Comparison of ENCODE assay signal across 8 cellular contexts in the genomic region with DNA sequence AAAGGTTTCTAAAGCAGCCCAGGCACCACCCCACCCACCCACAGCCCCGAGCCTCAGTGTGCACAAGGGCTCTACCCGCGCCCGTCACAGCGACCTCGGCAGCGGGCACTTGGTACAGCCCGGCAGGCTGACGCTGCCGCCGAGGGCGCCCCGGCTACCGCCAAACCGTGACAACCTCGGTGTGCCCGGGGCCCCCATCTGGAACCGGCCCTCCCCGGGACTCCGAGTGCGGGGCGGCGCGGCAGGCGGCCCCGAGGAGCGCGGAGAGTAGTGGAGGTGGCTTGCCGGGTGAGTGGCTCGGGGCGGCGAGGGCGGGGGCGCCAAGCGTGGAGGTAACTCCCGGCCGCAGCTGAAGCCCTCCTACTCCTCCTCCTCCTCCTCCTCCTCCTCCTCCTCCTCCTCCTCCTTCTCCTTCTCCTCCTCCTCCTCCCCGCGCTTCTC. TPM values are rescaled to one million over a fixed set of nuclear protein-coding genes. Genes with fewer than 3 reads are reported as not detected.
DNase-seq lines count a peak whose midpoint lies in the region; ATAC-seq, FAIRE-seq and TF ChIP-seq lines count a peak whose summit lies in the region.

A gene (plus strand): TSS at position 418 of the 441 bp plus-strand sequence. CDS start 503 bp downstream, outside the sequence.

- WGBS in right lobe of liver (ENCODE audit: insufficient coverage, low coverage, low lambda C conversion rate, missing lambda C conversion rate) = 0% methylated on average over 4 of the region's 39 CpGs

- H3K36me3 ChIP-seq in bronchial epithelial cell (ENCODE audit: control insufficient read depth, insufficient read depth, low read length) (no peaks in the 10 kb centered on the region), right lobe of liver (no peaks in the 10 kb centered on the region)

- H3K9me3 ChIP-seq in right lobe of liver = no peaks in the 10 kb centered on the region

- no peak for TF ChIP-seq CTCF in bronchial epithelial cell (IDR thresholded peaks at IDR 0.05; ENCODE audit: insufficient read depth, low read length, severe bottlenecking)
- no peak for TF ChIP-seq CTCF in right lobe of liver (IDR thresholded peaks at IDR 0.05)

- H3K4me3 ChIP-seq in bronchial epithelial cell (ENCODE audit: low read depth, low read length) (peak within 1 kb of the TSS; percentile 49), right lobe of liver (peak within 1 kb of the TSS; percentile 48 to 70 (median 63))

- TF ChIP-seq POLR2A in right lobe of liver (IDR thresholded peaks at IDR 0.05) = no peak

- peaks cover 12% of the 10 kb centered on the region for H3K27me3 ChIP-seq in bronchial epithelial cell (ENCODE audit: control insufficient read depth, insufficient read depth, low read length)
- no peaks in the 10 kb centered on the region for H3K27me3 ChIP-seq in right lobe of liver

- peaks cover 0 to 20% (median 10%) of the 10 kb centered on the region in 4 donors for H3K4me1 ChIP-seq in right lobe of liver

- FAIRE-seq in bronchial epithelial cell (lab: Jason Lieb, UNC) = no peak

- peak; percentile 36 for DNase-seq in AG08396 (ENCODE audit: low spot score)
- DNase-seq in T follicular helper cell (ENCODE audit: low read depth) = peak; percentile 25
- no peak for DNase-seq in bronchial epithelial cell (ENCODE audit: low read depth)
- DNase-seq in right lobe of liver = peak; percentile 40 to 63 (median 48)
- DNase-seq in stimulated activated CD8-positive, alpha-beta memory T cell treated with anti-CD3 and anti-CD28 coated beads, Interleukin-4, amount 100 ng/mL, for 24 hours (ENCODE audit: low read depth) = peak; percentile 14
- no peak for DNase-seq in UCSD-AML1 (lab: John Stamatoyannopoulos, UW; ENCODE audit: unreplicated experiment)

- ATAC-seq in GM21529 (IDR thresholded peaks at IDR 0.05; ENCODE audit: unreplicated experiment) (peak; percentile 9), right lobe of liver (peak; percentile 30 to 44 (median 36)), HG03378 (IDR thresholded peaks at IDR 0.05; ENCODE audit: unreplicated experiment) (no peak)

- H3K27ac ChIP-seq in right lobe of liver = peak within 1 kb of the TSS in 2 of 3 donors; percentile 44 to 63

- intact Hi-C loops in right lobe of liver (cut with DNase I) = no loop called here

RNA-seq across cellular contexts. Expression of the gene that starts here (rescaled TPM):
- total RNA-seq in bronchial epithelial cell (not detected in 2 replicates), right lobe of liver (1 to 10 TPM; 2.1 to 5.5 (median 3.2) TPM)

Comparison
In these comparisons a context has a peak if more than half of its experiments do, and no peak if none do; other contexts are left out.
1. DNase-seq: peak in AG08396 (single experiment), T follicular helper cell (single experiment), right lobe of liver (3 of 3) and stimulated activated CD8-positive, alpha-beta memory T cell treated with anti-CD3 and anti-CD28 coated beads, Interleukin-4, amount 100 ng/mL, for 24 hours (single experiment); none in bronchial epithelial cell (single experiment) and UCSD-AML1 (single experiment).